Comparison of ENCODE assay signal across 8 cellular contexts in genomic region chr10:1057106-1057657, GRCh38. TPM values are rescaled to one million over a fixed set of nuclear protein-coding genes. Genes with fewer than 3 reads are reported as not detected.
A peak's percentile ranks its signal among the peaks of the same experiment; 100 is the strongest.
DNase-seq lines count a peak whose midpoint lies in the region; ATAC-seq, FAIRE-seq and TF ChIP-seq lines count a peak whose summit lies in the region.

No MANE protein-coding gene starts in this region.

- no peaks in the 10 kb centered on the region for H3K9me3 ChIP-seq in left ventricle myocardium inferior (replicated peaks)
- no peaks in the 10 kb centered on the region for H3K9me3 ChIP-seq in gastrocnemius medialis

- POLR2A ChIA-PET in activated CD4-positive, alpha-beta memory T cell treated with anti-CD3 and anti-CD28 coated beads, Interleukin-2, amount 10 ng/mL, durations not matched to agents 7 days and 5 days (lab: Charles Lee): interaction anchor here (1.3 to 7.2 kb wide), 5 partner anchors 8 to 126 kb away, joined by 6 to 67 read pairs (median 12); partner anchors contain the start of genes GTPBP4, IDI1 and LARP4B

- peak overlapping the region; percentile 95 for H3K27ac Mint-ChIP-seq in activated CD4-positive, alpha-beta memory T cell treated with anti-CD3 and anti-CD28 coated beads, Interleukin-2, amount 10 ng/mL, durations not matched to agents 7 days and 5 days

- peak overlapping the region; percentile 99 for H3K4me3 Mint-ChIP-seq in activated CD4-positive, alpha-beta memory T cell treated with anti-CD3 and anti-CD28 coated beads, Interleukin-2, amount 10 ng/mL, durations not matched to agents 7 days and 5 days

- H3K4me1 ChIP-seq in left ventricle myocardium inferior (peaks cover 95% of the 10 kb centered on the region), gastrocnemius medialis (peaks cover 54 to 67% of the 10 kb centered on the region in 2 donors)

- DNase-seq in GM12891 (ENCODE audit: insufficient read length, low spot score) (no peak), left ventricle myocardium inferior (peak; percentile 22), gastrocnemius medialis (no peak), D341Med (ENCODE audit: low spot score) (no peak)
- DNase-seq in activated CD4-positive, alpha-beta memory T cell treated with anti-CD3 and anti-CD28 coated beads, Interleukin-2, amount 10 ng/mL, durations not matched to agents 7 days and 5 days: no peak

- in situ Hi-C loops in gastrocnemius medialis (cut with MboI; ENCODE audit: low sequenced_read_pairs in 4 of 4): loop anchor here in 1 of 4 donors (10.0 kb wide), 1 partner anchor 122 kb away; the partner anchor contains the start of gene LARP4B

- ATAC-seq in HG03159 (IDR thresholded peaks at IDR 0.05; ENCODE audit: unreplicated experiment) (peak; percentile 19), gastrocnemius medialis (peak in 1 of 2 donors; percentile 2), HG03280 (IDR thresholded peaks at IDR 0.05; ENCODE audit: unreplicated experiment) (no peak), GM19452 (IDR thresholded peaks at IDR 0.05; ENCODE audit: unreplicated experiment) (no peak)

- H3K36me3 Mint-ChIP-seq in activated CD4-positive, alpha-beta memory T cell treated with anti-CD3 and anti-CD28 coated beads, Interleukin-2, amount 10 ng/mL, durations not matched to agents 7 days and 5 days (ENCODE audit: low read depth): peaks cover 73% of the 10 kb centered on the region

- no peak for FAIRE-seq in GM12891 (lab: Jason Lieb, UNC)

- no peaks in the 10 kb centered on the region for H3K27me3 ChIP-seq in left ventricle myocardium inferior (ENCODE audit: low read depth)
- no peaks in the 10 kb centered on the region for H3K27me3 ChIP-seq in gastrocnemius medialis

- peak overlapping the region; percentile 95 for H3K4me3 ChIP-seq in left ventricle myocardium inferior
- peak overlapping the region; percentile 84 to 99 (median 98) for H3K4me3 ChIP-seq in gastrocnemius medialis

- TF ChIP-seq CTCF in left ventricle myocardium inferior (IDR thresholded peaks at IDR 0.05; ENCODE audit: borderline replicate concordance) (no peak), gastrocnemius medialis (IDR thresholded peaks at IDR 0.05 in 4 of 5, conservative IDR thresholded peaks at IDR 0.05 in 1 of 5) (no peak)

- H3K27ac ChIP-seq in left ventricle myocardium inferior (replicated peaks) (peak overlapping the region; percentile 99), gastrocnemius medialis (peak overlapping the region; percentile 96 to 100 (median 98))

- peaks cover 87% of the 10 kb centered on the region for H3K4me1 Mint-ChIP-seq in activated CD4-positive, alpha-beta memory T cell treated with anti-CD3 and anti-CD28 coated beads, Interleukin-2, amount 10 ng/mL, durations not matched to agents 7 days and 5 days

- CTCF ChIA-PET in activated CD4-positive, alpha-beta memory T cell treated with anti-CD3 and anti-CD28 coated beads, Interleukin-2, amount 10 ng/mL, durations not matched to agents 7 days and 5 days (lab: Charles Lee): interaction anchor here (2.2 kb wide), 1 partner anchor 8 kb away, joined by 7 read pairs; the partner anchor contains the start of gene IDI1

- TF ChIP-seq POLR2A in GM12891 (IDR thresholded peaks at IDR 0.05; ENCODE audit: low read depth, low read length) (no peak), gastrocnemius medialis (IDR thresholded peaks at IDR 0.05) (no peak)

- H3K36me3 ChIP-seq in left ventricle myocardium inferior: peaks cover 18% of the 10 kb centered on the region
- H3K36me3 ChIP-seq in gastrocnemius medialis: peaks cover 0 to 18% of the 10 kb centered on the region in 2 donors

- intact Hi-C loops in left ventricle myocardium inferior (cut with micrococcal nuclease): no loop called here
- intact Hi-C loops in gastrocnemius medialis (cut with DNase I; ENCODE audit: low total_unique reads): no loop called here

- no peaks in the 10 kb centered on the region for H3K9me3 Mint-ChIP-seq in activated CD4-positive, alpha-beta memory T cell treated with anti-CD3 and anti-CD28 coated beads, Interleukin-2, amount 10 ng/mL, durations not matched to agents 7 days and 5 days

- H3K27me3 Mint-ChIP-seq in activated CD4-positive, alpha-beta memory T cell treated with anti-CD3 and anti-CD28 coated beads, Interleukin-2, amount 10 ng/mL, durations not matched to agents 7 days and 5 days: no peaks in the 10 kb centered on the region

TF ChIP-seq in GM12891, 5 proteins besides CTCF, POLR2A, EP300 and RAD21:
- peak; percentile 39; the same call in 1 of the 2 replicates for TF ChIP-seq SPI1 (IDR thresholded peaks at IDR 0.05; ENCODE audit: low read depth, low read length)
- no peak for TF ChIP-seq TAF1 (IDR thresholded peaks at IDR 0.05; ENCODE audit: low read depth, low read length)
- TF ChIP-seq PAX5 (IDR thresholded peaks at IDR 0.05; ENCODE audit: insufficient read depth, low read length, severe bottlenecking): no peak
TF ChIP-seq in GM12891: peak in this region for 1.

RNA-seq across cellular contexts. Expression of gene WDR37, which starts 1.0 kb away (rescaled TPM):
- polyA plus RNA-seq in GM12891 (2012; ENCODE audit: low read depth, missing spikeins): 4.0 TPM
- 10 to 100 TPM; 31.4 to 31.6 TPM for total RNA-seq in activated CD4-positive, alpha-beta memory T cell treated with anti-CD3 and anti-CD28 coated beads, Interleukin-2, amount 10 ng/mL, durations not matched to agents 7 days and 5 days
- total RNA-seq in left ventricle myocardium inferior (28.2 TPM), gastrocnemius medialis (10 to 100 TPM; 18.4 to 26.2 (median 23.2) TPM)

RNA-seq across cellular contexts. Expression of gene IDI1, which starts 8.3 kb away (rescaled TPM):
- polyA plus RNA-seq in GM12891 (2012; ENCODE audit: low read depth, missing spikeins): 76.3 TPM
- total RNA-seq in activated CD4-positive, alpha-beta memory T cell treated with anti-CD3 and anti-CD28 coated beads, Interleukin-2, amount 10 ng/mL, durations not matched to agents 7 days and 5 days: 10 to 100 TPM; 96.0 to 96.5 TPM
- total RNA-seq in left ventricle myocardium inferior (15.6 TPM), gastrocnemius medialis (10 to 100 TPM; 48.3 to 66.8 (median 66.5) TPM)

RNA-seq across cellular contexts. Expression of gene IDI2, which starts 31.5 kb away (rescaled TPM):
- polyA plus RNA-seq in GM12891 (2012; ENCODE audit: low read depth, missing spikeins): not detected
- total RNA-seq in activated CD4-positive, alpha-beta memory T cell treated with anti-CD3 and anti-CD28 coated beads, Interleukin-2, amount 10 ng/mL, durations not matched to agents 7 days and 5 days: not detected
- total RNA-seq in left ventricle myocardium inferior (0.33 TPM), gastrocnemius medialis (100 to 1,000 TPM in 2 of 4 donors, 10 to 100 TPM in 2; 43.7 to 204 (median 86.7) TPM)

Comparison
In these comparisons a context has a peak if more than half of its experiments do, and no peak if none do; other contexts are left out.
1. RNA of gene IDI2, which starts 31.5 kb away (total RNA-seq): 43.7 to 204 TPM in gastrocnemius medialis; 0.33 TPM in left ventricle myocardium inferior (single experiment) and not detected in activated CD4-positive, alpha-beta memory T cell treated with anti-CD3 and anti-CD28 coated beads, Interleukin-2, amount 10 ng/mL, durations not matched to agents 7 days and 5 days; every median in the first group is over 10 times any median in the second.